12 cellular contexts compared by ENCODE assay signal in the genomic region with DNA sequence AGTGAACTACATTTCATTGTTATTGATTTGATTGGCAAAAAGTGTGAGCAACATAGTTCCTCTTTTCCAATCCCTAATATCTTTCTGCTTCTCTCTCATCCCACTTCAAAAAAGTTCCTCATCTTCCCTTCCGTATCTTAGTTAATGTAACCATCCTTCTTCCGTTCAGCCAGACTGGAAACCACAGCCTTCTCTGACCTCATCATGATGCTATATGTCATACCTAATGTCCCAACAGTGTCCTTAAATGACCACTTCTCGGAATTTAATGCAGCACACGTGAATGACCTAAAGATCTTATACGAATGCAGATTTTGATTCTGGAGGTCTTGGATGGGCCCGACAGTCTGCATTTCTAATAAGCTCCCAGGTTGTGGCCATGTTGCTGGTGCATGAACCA.
DNase-seq lines count a peak whose midpoint lies in the region; ATAC-seq and FAIRE-seq lines count a peak whose summit lies in the region.
"Had no signal": no experiment of that assay in that cellular context is flagged by ENCODE, and none has a peak within 500 bp of the region (broad histone marks: within the 10 kb centered on the region; RNA-seq: fewer than 3 reads in every experiment).

No MANE protein-coding gene starts in this region.

- FAIRE-seq in frontal cortex (lab: Jason Lieb, UNC): no peak

- H3K27ac Mint-ChIP-seq in activated naive CD4-positive, alpha-beta T cell treated with anti-CD3 and anti-CD28 coated beads for 36 hours: peak overlapping the region; percentile 88
- peak overlapping the region; percentile 78 for H3K27ac Mint-ChIP-seq in activated naive CD8-positive, alpha-beta T cell treated with anti-CD3 and anti-CD28 coated beads for 36 hours
- H3K27ac Mint-ChIP-seq in stimulated activated naive B cell treated with anti-CD40 and anti-IgM and Interleukin-4, amounts not matched to agents 10 μg/mL and 1 μg/mL and 100 μg/mL, for 72 hours: peak overlapping the region; percentile 63

- H3K9me3 Mint-ChIP-seq in activated naive CD4-positive, alpha-beta T cell treated with anti-CD3 and anti-CD28 coated beads for 36 hours: no peaks in the 10 kb centered on the region
- peaks cover 4% of the 10 kb centered on the region for H3K9me3 Mint-ChIP-seq in activated naive CD8-positive, alpha-beta T cell treated with anti-CD3 and anti-CD28 coated beads for 36 hours
- H3K9me3 Mint-ChIP-seq in stimulated activated naive B cell treated with anti-CD40 and anti-IgM and Interleukin-4, amounts not matched to agents 10 μg/mL and 1 μg/mL and 100 μg/mL, for 72 hours: no peaks in the 10 kb centered on the region

- CTCF ChIA-PET in activated naive CD4-positive, alpha-beta T cell treated with anti-CD3 and anti-CD28 coated beads for 36 hours (lab: Charles Lee): interaction anchor here (0.8 to 1.6 kb wide), 3 partner anchors 14 to 243 kb away, joined by 3 to 5 read pairs (median 4); no protein-coding TSS in a partner anchor

- H3K4me3 Mint-ChIP-seq in activated naive CD4-positive, alpha-beta T cell treated with anti-CD3 and anti-CD28 coated beads for 36 hours: no peak overlapping the region
- H3K4me3 Mint-ChIP-seq in activated naive CD8-positive, alpha-beta T cell treated with anti-CD3 and anti-CD28 coated beads for 36 hours: peak overlapping the region; percentile 19
- H3K4me3 Mint-ChIP-seq in stimulated activated naive B cell treated with anti-CD40 and anti-IgM and Interleukin-4, amounts not matched to agents 10 μg/mL and 1 μg/mL and 100 μg/mL, for 72 hours: no peak overlapping the region

- no peak for ATAC-seq in stimulated activated naive B cell treated with anti-CD40 and anti-IgM and Interleukin-4, amounts not matched to agents 10 μg/mL and 1 μg/mL and 100 μg/mL, for 72 hours (replicated peaks)
- no peak for ATAC-seq in HG03045 (IDR thresholded peaks at IDR 0.05; ENCODE audit: unreplicated experiment)

- intact Hi-C loops in activated naive CD4-positive, alpha-beta T cell treated with anti-CD3 and anti-CD28 coated beads for 36 hours (cut with micrococcal nuclease): no loop called here

- no peaks in the 10 kb centered on the region for H3K36me3 Mint-ChIP-seq in activated naive CD4-positive, alpha-beta T cell treated with anti-CD3 and anti-CD28 coated beads for 36 hours (ENCODE audit: low read depth)
- peaks cover 19% of the 10 kb centered on the region for H3K36me3 Mint-ChIP-seq in activated naive CD8-positive, alpha-beta T cell treated with anti-CD3 and anti-CD28 coated beads for 36 hours
- H3K36me3 Mint-ChIP-seq in stimulated activated naive B cell treated with anti-CD40 and anti-IgM and Interleukin-4, amounts not matched to agents 10 μg/mL and 1 μg/mL and 100 μg/mL, for 72 hours: no peaks in the 10 kb centered on the region

- H3K4me1 Mint-ChIP-seq in activated naive CD4-positive, alpha-beta T cell treated with anti-CD3 and anti-CD28 coated beads for 36 hours (ENCODE audit: low read depth): peaks cover 79% of the 10 kb centered on the region
- peaks cover 64% of the 10 kb centered on the region for H3K4me1 Mint-ChIP-seq in activated naive CD8-positive, alpha-beta T cell treated with anti-CD3 and anti-CD28 coated beads for 36 hours
- peaks cover 35 to 74% of the 10 kb centered on the region in 2 donors for H3K4me1 Mint-ChIP-seq in stimulated activated naive B cell treated with anti-CD40 and anti-IgM and Interleukin-4, amounts not matched to agents 10 μg/mL and 1 μg/mL and 100 μg/mL, for 72 hours

- H3K27me3 Mint-ChIP-seq in activated naive CD4-positive, alpha-beta T cell treated with anti-CD3 and anti-CD28 coated beads for 36 hours (ENCODE audit: low read depth): no peaks in the 10 kb centered on the region
- H3K27me3 Mint-ChIP-seq in activated naive CD8-positive, alpha-beta T cell treated with anti-CD3 and anti-CD28 coated beads for 36 hours: no peaks in the 10 kb centered on the region
- H3K27me3 Mint-ChIP-seq in stimulated activated naive B cell treated with anti-CD40 and anti-IgM and Interleukin-4, amounts not matched to agents 10 μg/mL and 1 μg/mL and 100 μg/mL, for 72 hours: no peaks in the 10 kb centered on the region

- no peak for DNase-seq in activated naive CD4-positive, alpha-beta T cell treated with anti-CD3 and anti-CD28 coated beads for 36 hours
- no peak for DNase-seq in activated naive CD4-positive, alpha-beta T cell (lab: John Stamatoyannopoulos, UW)
- DNase-seq in NOMO-1 treated with dmso at 0.1 percent for 144 hours (lab: John Stamatoyannopoulos, UW; ENCODE audit: unreplicated experiment) (peak; percentile 55), cortex of kidney (lab: John Stamatoyannopoulos, UW) (no peak), frontal cortex (ENCODE audit: low spot score in 2 of 2) (no peak)
- DNase-seq in activated naive CD8-positive, alpha-beta T cell treated with anti-CD3 and anti-CD28 coated beads for 36 hours: no peak
- DNase-seq in stimulated activated naive B cell treated with anti-CD40 and anti-IgM and Interleukin-4, amounts not matched to agents 10 μg/mL and 1 μg/mL and 100 μg/mL, for 72 hours: no peak
- DNase-seq: activated CD8-positive, alpha-beta memory T cell treated with anti-CD3 and anti-CD28 coated beads for 24 hours; aorta; DMS79; stimulated activated CD4-positive, alpha-beta T cell treated with anti-CD3 and anti-CD28 coated beads, Interleukin-2, amount 100 ng/mL, for 24 hours had no signal
